ENCODE assay signal across 8 cellular contexts in the genomic region with DNA sequence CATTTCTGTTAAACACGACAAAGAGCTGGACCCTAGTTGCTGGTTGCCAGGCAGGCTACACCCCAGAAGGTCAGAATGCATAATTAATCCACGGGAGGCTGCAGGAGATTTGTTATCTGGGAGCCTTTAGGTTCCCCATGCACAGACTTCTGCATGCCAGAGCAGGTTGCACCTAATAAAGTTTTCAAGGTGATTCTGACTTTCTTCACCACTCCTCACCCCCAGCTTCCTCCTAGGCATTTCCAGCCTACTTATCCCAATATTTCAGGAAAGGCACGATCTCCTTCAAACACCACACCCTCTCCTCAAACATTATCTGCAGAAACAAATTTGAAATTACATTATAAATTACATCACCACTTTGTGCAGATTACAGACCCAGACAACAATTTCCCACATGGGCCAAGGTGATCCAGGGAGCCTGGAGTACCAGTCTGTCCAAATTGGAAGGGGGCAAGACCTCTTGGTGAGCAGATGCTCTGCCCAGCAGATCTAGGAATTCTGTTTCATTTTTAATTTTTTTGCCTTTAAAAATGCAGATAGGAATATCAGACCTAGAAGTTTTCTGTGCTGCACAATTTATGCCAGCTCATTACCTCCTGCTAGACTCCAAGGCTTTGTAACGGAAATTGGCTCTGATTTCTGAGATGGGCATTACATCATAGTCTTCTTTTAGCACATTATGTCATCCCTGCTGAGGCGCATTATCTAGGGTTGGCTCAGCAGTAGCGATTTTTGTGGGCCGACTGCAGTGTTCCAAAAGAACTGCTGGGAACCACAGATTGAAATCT.
DNase-seq lines count a peak whose midpoint lies in the region; ATAC-seq lines count a peak whose summit lies in the region.

No MANE protein-coding gene starts in this region.

- POLR2A ChIA-PET in CD8-positive, alpha-beta memory T cell (lab: Charles Lee) = no interaction called here

- no peak overlapping the region for H3K27ac ChIP-seq in CD8-positive, alpha-beta memory T cell (ENCODE audit: low read depth, low read length)

- no peaks in the 10 kb centered on the region for H3K27me3 ChIP-seq in CD8-positive, alpha-beta memory T cell (ENCODE audit: insufficient read depth, low read length, poor library complexity, severe bottlenecking)

- CTCF ChIA-PET in CD8-positive, alpha-beta memory T cell (lab: Charles Lee) = no interaction called here

- peak; percentile 63 for DNase-seq in AG08396 (ENCODE audit: low spot score)
- peak; percentile 8 for DNase-seq in NCI-H2227 treated with DMSO at 0.1 percent for 48 hours (lab: John Stamatoyannopoulos, UW)
- no peak for DNase-seq in effector memory CD8-positive, alpha-beta T cell
- DNase-seq in mucosa of gallbladder (ENCODE audit: low spot score) = peak; percentile 43
- no peak for DNase-seq in GDM1 (lab: John Stamatoyannopoulos, UW)
- no peak for DNase-seq in T-helper 2 cell treated with Interferon-gamma antibody and Interleukin-4, amounts not matched to agents 5 μg/mL and 100 μg/mL, for 36 hours (ENCODE audit: low spot score)
- no peak for DNase-seq in CD8-positive, alpha-beta memory T cell
- no peak for DNase-seq in NCI-H526 treated with DMSO at 0.1 percent for 48 hours (lab: John Stamatoyannopoulos, UW)

- H3K4me3 ChIP-seq in CD8-positive, alpha-beta memory T cell (ENCODE audit: low read length) = no peak overlapping the region

- peaks cover 4% of the 10 kb centered on the region for H3K4me1 ChIP-seq in CD8-positive, alpha-beta memory T cell (ENCODE audit: insufficient read depth, low read length)

- H3K36me3 Mint-ChIP-seq in effector memory CD8-positive, alpha-beta T cell (ENCODE audit: insufficient read depth) = no peaks in the 10 kb centered on the region
- no peaks in the 10 kb centered on the region for H3K36me3 Mint-ChIP-seq in T-helper 2 cell treated with Interferon-gamma antibody and Interleukin-4, amounts not matched to agents 5 μg/mL and 100 μg/mL, for 36 hours (ENCODE audit: low read depth)
- no peaks in the 10 kb centered on the region for H3K36me3 Mint-ChIP-seq in CD8-positive, alpha-beta memory T cell

- H3K4me3 Mint-ChIP-seq in effector memory CD8-positive, alpha-beta T cell = no peak overlapping the region
- no peak overlapping the region for H3K4me3 Mint-ChIP-seq in T-helper 2 cell treated with Interferon-gamma antibody and Interleukin-4, amounts not matched to agents 5 μg/mL and 100 μg/mL, for 36 hours
- peak overlapping the region in 1 of 7 donors; percentile 6 for H3K4me3 Mint-ChIP-seq in CD8-positive, alpha-beta memory T cell

- no peaks in the 10 kb centered on the region for H3K9me3 ChIP-seq in CD8-positive, alpha-beta memory T cell (ENCODE audit: low read length)

- H3K36me3 ChIP-seq in CD8-positive, alpha-beta memory T cell (ENCODE audit: insufficient read depth, low read length) = no peaks in the 10 kb centered on the region

- H3K27ac Mint-ChIP-seq in effector memory CD8-positive, alpha-beta T cell = no peak overlapping the region
- no peak overlapping the region for H3K27ac Mint-ChIP-seq in T-helper 2 cell treated with Interferon-gamma antibody and Interleukin-4, amounts not matched to agents 5 μg/mL and 100 μg/mL, for 36 hours
- peak overlapping the region in 1 of 8 donors; percentile 34 for H3K27ac Mint-ChIP-seq in CD8-positive, alpha-beta memory T cell

- no peaks in the 10 kb centered on the region for H3K27me3 Mint-ChIP-seq in effector memory CD8-positive, alpha-beta T cell
- peaks cover 5% of the 10 kb centered on the region for H3K27me3 Mint-ChIP-seq in T-helper 2 cell treated with Interferon-gamma antibody and Interleukin-4, amounts not matched to agents 5 μg/mL and 100 μg/mL, for 36 hours (ENCODE audit: low read depth)
- peaks cover 0 to 3% of the 10 kb centered on the region in 2 donors for H3K27me3 Mint-ChIP-seq in CD8-positive, alpha-beta memory T cell

- peaks cover 6 to 12% of the 10 kb centered on the region in 2 donors for H3K4me1 Mint-ChIP-seq in effector memory CD8-positive, alpha-beta T cell (ENCODE audit: low read depth in 2 of 2)
- peaks cover 7% of the 10 kb centered on the region for H3K4me1 Mint-ChIP-seq in T-helper 2 cell treated with Interferon-gamma antibody and Interleukin-4, amounts not matched to agents 5 μg/mL and 100 μg/mL, for 36 hours (ENCODE audit: low read depth)
- H3K4me1 Mint-ChIP-seq in CD8-positive, alpha-beta memory T cell = peaks cover 20 to 30% (median 21%) of the 10 kb centered on the region in 3 donors

- ATAC-seq in effector memory CD8-positive, alpha-beta T cell (replicated peaks) = peak; percentile 66

- H3K9me3 Mint-ChIP-seq in effector memory CD8-positive, alpha-beta T cell = no peaks in the 10 kb centered on the region
- H3K9me3 Mint-ChIP-seq in T-helper 2 cell treated with Interferon-gamma antibody and Interleukin-4, amounts not matched to agents 5 μg/mL and 100 μg/mL, for 36 hours = peaks cover 5% of the 10 kb centered on the region
- no peaks in the 10 kb centered on the region for H3K9me3 Mint-ChIP-seq in CD8-positive, alpha-beta memory T cell

Comparison
In these comparisons a context has a peak if more than half of its experiments do, and no peak if none do; other contexts are left out.
1. DNase-seq: peak in AG08396 (single experiment), NCI-H2227 treated with DMSO at 0.1 percent for 48 hours (single experiment) and mucosa of gallbladder (single experiment); none in effector memory CD8-positive, alpha-beta T cell (0 of 3), GDM1 (single experiment), T-helper 2 cell treated with Interferon-gamma antibody and Interleukin-4, amounts not matched to agents 5 μg/mL and 100 μg/mL, for 36 hours (single experiment), CD8-positive, alpha-beta memory T cell (0 of 5) and NCI-H526 treated with DMSO at 0.1 percent for 48 hours (single experiment).